ENCODE assay signal across 2 cellular contexts in genomic region chr19:56987184-56987583, GRCh38.
TF ChIP-seq lines count a peak whose summit lies in the region.

No MANE protein-coding gene starts in this region.

TF ChIP-seq in SK-N-SH, 30 proteins besides CTCF, POLR2A, EP300 and RAD21 (continued from another document):
- TF ChIP-seq ZBTB33 (IDR thresholded peaks at IDR 0.05; ENCODE audit: borderline replicate concordance, low read depth), result no peak
- TF ChIP-seq USF1 (IDR thresholded peaks at IDR 0.05; ENCODE audit: borderline replicate concordance, low read depth), result no peak
- no peak for TF ChIP-seq TAF1 (IDR thresholded peaks at IDR 0.05; ENCODE audit: borderline replicate concordance, low read depth, low read length)
- TF ChIP-seq EZH2phosphoT487 (IDR thresholded peaks at IDR 0.05; ENCODE audit: borderline replicate concordance, low read depth), result no peak
- TF ChIP-seq REST (IDR thresholded peaks at IDR 0.05; ENCODE audit: low read depth, low read length), result no peak
- no peak for TF ChIP-seq PBX3 (IDR thresholded peaks at IDR 0.05)

TF ChIP-seq in SK-N-SH treated with all-trans-retinoic acid at 6 μM for 48 hours, 23 proteins besides CTCF, POLR2A, EP300 and RAD21 (continued from another document):
- no peak for TF ChIP-seq TSHZ2 (CRISPR knock-in tag; IDR thresholded peaks at IDR 0.05)
- no peak for TF ChIP-seq ZNF70 (CRISPR knock-in tag; IDR thresholded peaks at IDR 0.05)
- TF ChIP-seq BACH2 (CRISPR knock-in tag; IDR thresholded peaks at IDR 0.05; ENCODE audit: borderline replicate concordance), result no peak
- no peak for TF ChIP-seq ZNF565 (CRISPR knock-in tag; conservative IDR thresholded peaks at IDR 0.05; ENCODE audit: low read depth)
- TF ChIP-seq ZFP3 (CRISPR knock-in tag; IDR thresholded peaks at IDR 0.05), result no peak
